Comparison of ENCODE assay signal across 8 cellular contexts in genomic region chr6:108588586-108588985, GRCh38. TPM values are rescaled to one million over a fixed set of nuclear protein-coding genes. Genes with fewer than 3 reads are reported as not detected.
DNase-seq lines count a peak whose midpoint lies in the region; ATAC-seq, FAIRE-seq and TF ChIP-seq lines count a peak whose summit lies in the region.

No MANE protein-coding gene starts in this region.

- peaks cover 9% of the 10 kb centered on the region for H3K36me3 Mint-ChIP-seq in brain

- no peak for FAIRE-seq in HTR-8/SVneo (lab: Jason Lieb, UNC)

- peaks cover 87% of the 10 kb centered on the region for H3K4me1 Mint-ChIP-seq in brain

- H3K27ac ChIP-seq in substantia nigra (ENCODE audit: low read depth, low read length, poor library complexity, severe bottlenecking) = peak overlapping the region; percentile 92

- H3K4me3 Mint-ChIP-seq in brain = peak overlapping the region; percentile 38 to 64 (median 54)

- peak; percentile 61 for ATAC-seq in left colon

- peak; percentile 85 for DNase-seq in LHCN-M2 (ENCODE audit: low read depth)
- peak in 1 of 2 donors; percentile 22 for DNase-seq in left colon
- DNase-seq in substantia nigra (lab: John Stamatoyannopoulos, UW) = peak in 2 of 49 donors; percentile 10 to 29
- DNase-seq in HTR-8/SVneo (ENCODE audit: insufficient read length, low spot score) = no peak
- DNase-seq in T-helper 1 cell = no peak
- no peak for DNase-seq in H4 (ENCODE audit: low spot score)
- no peak for DNase-seq in stimulated activated CD4-positive, alpha-beta T cell treated with anti-CD3 and anti-CD28 coated beads, Interleukin-1b, Interleukin-23, amount 100 ng/mL, for 48 hours

- H3K27me3 Mint-ChIP-seq in brain = no peaks in the 10 kb centered on the region

- no peaks in the 10 kb centered on the region for H3K9me3 Mint-ChIP-seq in brain

- peak overlapping the region; percentile 28 to 96 (median 75) for H3K27ac Mint-ChIP-seq in brain

- intact Hi-C loops in left colon (cut with DNase I, micrococcal nuclease) = loop anchor here in 1 of 2 donors (10.0 kb wide), 1 partner anchor 66 kb away; no protein-coding TSS in a partner anchor

- TF ChIP-seq CTCF in brain (conservative IDR thresholded peaks at IDR 0.05) = no peak

RNA-seq across cellular contexts. Expression of gene FOXO3, which starts 27.9 kb away (rescaled TPM):
- total RNA-seq in LHCN-M2 (2014; rRNA removed) (41.0 and 58.8 TPM in 2 replicates), left colon (10 to 100 TPM; 39.9 to 70.0 TPM)
- 13.6 TPM for polyA plus RNA-seq in LHCN-M2 (2012)
- 23.1 TPM for polyA plus RNA-seq in brain (ENCODE audit: insufficient read depth, low read depth, low replicate concordance)
- total RNA-seq in H4 (2014; rRNA removed; shearing (Covaris generic)) = 6.2 and 7.2 TPM in 2 replicates
